ENCODE assay signal across 1 cellular context in the genomic region with DNA sequence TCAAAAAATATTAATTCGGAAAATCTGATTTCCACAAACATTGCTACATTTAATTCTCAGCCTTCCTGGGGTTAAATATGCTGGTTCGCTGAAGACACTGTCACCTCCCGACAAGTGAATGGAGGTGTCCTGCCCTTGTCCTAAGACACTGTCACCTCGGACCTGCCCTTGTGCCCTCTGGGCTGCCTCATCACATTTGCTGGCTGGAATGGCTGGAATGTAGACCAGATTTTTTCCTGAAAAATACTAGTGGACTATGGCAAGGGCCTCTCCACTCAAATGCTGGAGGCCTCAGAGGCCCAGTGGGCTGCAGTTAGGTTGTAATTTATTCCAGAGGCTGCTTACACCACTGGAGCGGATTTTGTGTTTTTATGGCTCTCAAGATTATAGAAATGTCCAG.
TF ChIP-seq lines count a peak whose summit lies in the region.

No MANE protein-coding gene starts in this region.

TF ChIP-seq in H1, 55 proteins besides CTCF, POLR2A, EP300 and RAD21:
- TF ChIP-seq TEAD4 (IDR thresholded peaks at IDR 0.05; ENCODE audit: low read depth, low read length): 0 out of 2 replicates have a peak, but pooled peaks have one; percentile 17
- no peak for TF ChIP-seq TAF1 (IDR thresholded peaks at IDR 0.05; ENCODE audit: low read depth, low read length)
